ENCODE assay signal across 18 cellular contexts in the genomic region with DNA sequence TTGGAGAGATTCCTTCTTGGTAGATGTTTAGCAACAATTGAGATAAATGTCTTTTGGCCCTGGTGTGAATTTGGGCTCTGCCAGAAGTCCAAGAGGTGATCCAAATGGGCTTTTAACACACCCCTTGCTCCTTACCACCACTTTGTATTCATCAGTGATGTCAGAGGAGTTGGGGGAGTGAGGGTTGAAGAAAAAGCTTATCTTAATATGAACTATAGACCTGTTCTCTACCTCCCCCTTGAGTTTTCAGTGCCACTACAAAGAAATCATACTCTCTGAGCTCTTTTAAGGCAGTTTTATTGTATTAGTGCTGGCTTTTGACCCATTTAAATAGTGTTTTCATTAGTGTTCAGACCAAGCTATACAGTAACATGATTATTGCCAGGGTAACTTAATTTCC.
DNase-seq lines count a peak whose midpoint lies in the region; TF ChIP-seq lines count a peak whose summit lies in the region.
"Had no signal": no experiment of that assay in that cellular context is flagged by ENCODE, and none has a peak within 500 bp of the region (broad histone marks: within the 10 kb centered on the region; RNA-seq: fewer than 3 reads in every experiment).

No MANE protein-coding gene starts in this region.

- H3K4me3 ChIP-seq in AG04450 (ENCODE audit: low read depth, low read length) (no peak overlapping the region), astrocyte of the cerebellum (ENCODE audit: low read depth, low read length) (no peak overlapping the region), fibroblast of the aortic adventitia (ENCODE audit: low read depth, low read length) (no peak overlapping the region), coronary artery (no peak overlapping the region)
- H3K4me3 ChIP-seq: right atrium auricular region, stomach, vagina had no signal

- no peak for DNase-seq in AG04450 (ENCODE audit: low read depth, low spot score)
- peak; percentile 49 to 65 for DNase-seq in Kasumi-1 (lab: John Stamatoyannopoulos, UW)
- no peak for DNase-seq in astrocyte of the cerebellum (ENCODE audit: low read depth)
- DNase-seq in fibroblast of the aortic adventitia (ENCODE audit: low read depth), result peak; percentile 48
- DNase-seq in coronary artery (ENCODE audit: low spot score), result no peak
- no peak for DNase-seq in COLO829 (ENCODE audit: low spot score)
- DNase-seq in ureter (ENCODE audit: low spot score), result no peak
- DNase-seq in NCI-H1694 (lab: John Stamatoyannopoulos, UW), result no peak
- DNase-seq: activated CD8-positive, alpha-beta T cell treated with anti-CD3 and anti-CD28 coated beads, Interleukin-2, amount 10 ng/mL, durations not matched to agents 7 days and 5 days; activated naive CD8-positive, alpha-beta T cell treated with anti-CD3 and anti-CD28 coated beads, Interleukin-2, amount 10 ng/mL, durations not matched to agents 7 days and 5 days; caudate nucleus; CD4-positive, alpha-beta memory T cell; islet precursor cell; NCI-H510A; stomach had no signal

- H3K27ac ChIP-seq in AG04450 (ENCODE audit: low read depth, low read length) (no peak overlapping the region), coronary artery (no peak overlapping the region)
- H3K27ac ChIP-seq: right atrium auricular region, stomach, vagina, VCaP had no signal

- in situ Hi-C loops in astrocyte of the cerebellum (cut with HindIII; ENCODE audit: low sequenced_read_pairs), result no loop called here

- POLR2A ChIA-PET in AG04450 (lab: Yijun Ruan, JAX), result no interaction called here

- no peaks in the 10 kb centered on the region for H3K9me3 ChIP-seq in AG04450 (ENCODE audit: control insufficient read depth, insufficient read depth, low read length)
- H3K9me3 ChIP-seq: right atrium auricular region, stomach, vagina had no signal

- CTCF ChIA-PET in AG04450 (lab: Charles Lee), result interaction anchor here (1.1 kb wide), 1 partner anchor 358 kb away, joined by 3 read pairs; no protein-coding TSS in a partner anchor

- TF ChIP-seq CTCF in AG04450 (IDR thresholded peaks at IDR 0.05; ENCODE audit: low read depth, low read length) (peak; percentile 9; the same call in 1 of the 2 replicates), astrocyte of the cerebellum (IDR thresholded peaks at IDR 0.05; ENCODE audit: low read depth, low read length, missing control alignments) (peak; percentile 20), fibroblast of the aortic adventitia (IDR thresholded peaks at IDR 0.05; ENCODE audit: insufficient read depth, low read length) (peak; percentile 30), coronary artery (IDR thresholded peaks at IDR 0.05) (no peak)

- no peaks in the 10 kb centered on the region for H3K27me3 ChIP-seq in AG04450 (ENCODE audit: control insufficient read depth, insufficient read depth, low read length)
- H3K27me3 ChIP-seq: right atrium auricular region, stomach, vagina had no signal

Comparison
In these comparisons a context has a peak if more than half of its experiments do, and no peak if none do; other contexts are left out.
1. DNase-seq: peak in Kasumi-1 (2 of 2) and fibroblast of the aortic adventitia (single experiment); none in AG04450 (single experiment), astrocyte of the cerebellum (single experiment), coronary artery (single experiment), COLO829 (single experiment), ureter (single experiment) and NCI-H1694 (single experiment).